ENCODE assay signal across 10 cellular contexts in the genomic region with DNA sequence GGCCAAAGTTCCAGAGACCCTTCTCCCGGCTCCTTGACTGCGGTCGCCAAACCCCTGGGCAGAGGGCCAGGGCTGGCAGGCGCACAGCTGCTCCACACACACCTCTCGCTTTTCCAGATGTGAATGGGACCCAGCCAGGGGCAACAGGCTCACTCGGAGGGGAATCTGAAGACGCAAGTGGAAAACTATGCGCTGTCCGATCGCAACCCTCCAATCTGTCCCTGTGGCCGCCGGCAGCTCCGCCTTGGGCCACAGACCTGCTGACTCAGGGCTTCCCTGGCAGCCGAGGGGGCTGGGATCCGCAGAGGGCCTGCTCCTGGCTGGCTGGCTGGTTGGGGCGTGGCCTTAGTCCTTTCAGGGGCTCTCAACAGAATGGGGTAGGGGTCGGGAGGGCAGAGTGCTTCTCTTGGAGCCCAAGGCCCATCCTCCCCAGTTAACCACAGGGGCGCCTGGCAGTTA. TPM values are rescaled to one million over a fixed set of nuclear protein-coding genes. Genes with fewer than 3 reads are reported as not detected.
DNase-seq lines count a peak whose midpoint lies in the region; ATAC-seq, FAIRE-seq and TF ChIP-seq lines count a peak whose summit lies in the region.
"Had no signal": no experiment of that assay in that cellular context is flagged by ENCODE, and none has a peak within 500 bp of the region (broad histone marks: within the 10 kb centered on the region; RNA-seq: fewer than 3 reads in every experiment).

No MANE protein-coding gene starts in this region.

- H3K4me1 ChIP-seq in astrocyte (ENCODE audit: insufficient read depth, low read length) (peaks cover 71% of the 10 kb centered on the region), iPS-15b (ENCODE audit: control insufficient read depth, insufficient read depth, low read length) (peaks cover 6% of the 10 kb centered on the region)

- FAIRE-seq in H54 (lab: Jason Lieb, UNC) (no peak), astrocyte (lab: Jason Lieb, UNC) (no peak)

- H4K20me1 ChIP-seq in astrocyte (ENCODE audit: insufficient read depth, low read length) = peaks cover 4% of the 10 kb centered on the region

- peaks cover 41% of the 10 kb centered on the region for H3K4me1 Mint-ChIP-seq in astrocyte (ENCODE audit: low read depth, unreplicated experiment)
- H3K4me1 Mint-ChIP-seq in stimulated activated effector memory CD8-positive, alpha-beta T cell treated with anti-CD3 and anti-CD28 coated beads, Interleukin-12 subunit alpha, Interleukin-12 subunit beta, amount 100 ng/mL, for 72 hours = peaks cover 42% of the 10 kb centered on the region

- no peak for TF ChIP-seq CTCF in astrocyte (IDR thresholded peaks at IDR 0.05; ENCODE audit: insufficient read depth, low read depth, low read length)

- H3K9ac ChIP-seq in astrocyte (ENCODE audit: low read length) (peak overlapping the region; percentile 43), iPS-15b (ENCODE audit: low read depth, low read length) (peak overlapping the region; percentile 37)

- no peaks in the 10 kb centered on the region for H3K36me3 Mint-ChIP-seq in astrocyte (ENCODE audit: low read depth, unreplicated experiment)
- peaks cover 10% of the 10 kb centered on the region for H3K36me3 Mint-ChIP-seq in stimulated activated effector memory CD8-positive, alpha-beta T cell treated with anti-CD3 and anti-CD28 coated beads, Interleukin-12 subunit alpha, Interleukin-12 subunit beta, amount 100 ng/mL, for 72 hours

- H3K36me3 ChIP-seq in astrocyte (ENCODE audit: insufficient read depth, low read length) (no peaks in the 10 kb centered on the region), iPS-15b (ENCODE audit: control insufficient read depth, insufficient read depth, low read length) (peaks cover 3% of the 10 kb centered on the region)

- no peak overlapping the region for H3K27ac Mint-ChIP-seq in astrocyte (ENCODE audit: unreplicated experiment)
- peak overlapping the region; percentile 17 for H3K27ac Mint-ChIP-seq in stimulated activated effector memory CD8-positive, alpha-beta T cell treated with anti-CD3 and anti-CD28 coated beads, Interleukin-12 subunit alpha, Interleukin-12 subunit beta, amount 100 ng/mL, for 72 hours

- peak overlapping the region; percentile 36 for H2AFZ ChIP-seq in astrocyte (ENCODE audit: low read depth, low read length)

- H3K4me2 ChIP-seq in astrocyte (ENCODE audit: low read length) = peak overlapping the region; percentile 76

- H3K27ac ChIP-seq in astrocyte (ENCODE audit: low read depth, low read length) = no peak overlapping the region

- H3K79me2 ChIP-seq in astrocyte (ENCODE audit: insufficient read depth, low read length) = no peaks in the 10 kb centered on the region

- H3K4me3 Mint-ChIP-seq in astrocyte (ENCODE audit: unreplicated experiment) = peak overlapping the region; percentile 40
- no peak overlapping the region for H3K4me3 Mint-ChIP-seq in stimulated activated effector memory CD8-positive, alpha-beta T cell treated with anti-CD3 and anti-CD28 coated beads, Interleukin-12 subunit alpha, Interleukin-12 subunit beta, amount 100 ng/mL, for 72 hours

- H3K4me3 ChIP-seq in astrocyte (ENCODE audit: insufficient read depth, low read depth, low read length) (peak overlapping the region; percentile 32), iPS-15b (ENCODE audit: low read depth, low read length) (no peak overlapping the region)

- peak; percentile 81 for DNase-seq in H54 (ENCODE audit: insufficient read length, low spot score)
- peak; percentile 81 for DNase-seq in astrocyte (ENCODE audit: low read depth)
- no peak for DNase-seq in stimulated activated effector memory CD8-positive, alpha-beta T cell treated with anti-CD3 and anti-CD28 coated beads, Interleukin-12 subunit alpha, Interleukin-12 subunit beta, amount 100 ng/mL, for 72 hours (ENCODE audit: low spot score in 2 of 2)
- no peak for DNase-seq in NCI-H1105 treated with DMSO at 0.1 percent for 48 hours (lab: John Stamatoyannopoulos, UW)

- peaks cover 2% of the 10 kb centered on the region for H3K9me3 Mint-ChIP-seq in astrocyte (ENCODE audit: unreplicated experiment)
- no peaks in the 10 kb centered on the region for H3K9me3 Mint-ChIP-seq in stimulated activated effector memory CD8-positive, alpha-beta T cell treated with anti-CD3 and anti-CD28 coated beads, Interleukin-12 subunit alpha, Interleukin-12 subunit beta, amount 100 ng/mL, for 72 hours

- ATAC-seq in stimulated activated effector memory CD8-positive, alpha-beta T cell treated with anti-CD3 and anti-CD28 coated beads, Interleukin-12 subunit alpha, Interleukin-12 subunit beta, amount 100 ng/mL, for 72 hours = no peak
- ATAC-seq in HG02852 (IDR thresholded peaks at IDR 0.05; ENCODE audit: unreplicated experiment) (no peak), GM18858 (IDR thresholded peaks at IDR 0.05; ENCODE audit: unreplicated experiment) (no peak), GM19463 (IDR thresholded peaks at IDR 0.05; ENCODE audit: unreplicated experiment) (no peak)
- ATAC-seq: Panc1 had no signal

- H3K27me3 ChIP-seq in astrocyte (ENCODE audit: insufficient read depth, low read length) = no peaks in the 10 kb centered on the region
- no peaks in the 10 kb centered on the region for H3K27me3 ChIP-seq in iPS-15b (ENCODE audit: control insufficient read depth, insufficient read depth, low read length)

- H3K27me3 Mint-ChIP-seq in astrocyte (ENCODE audit: low read depth, unreplicated experiment) = peaks cover 2% of the 10 kb centered on the region
- H3K27me3 Mint-ChIP-seq: brain had no signal

- no peak for TF ChIP-seq POLR2A in H54 (IDR thresholded peaks at IDR 0.05; ENCODE audit: low read depth, low read length)

- H3K9me3 ChIP-seq in astrocyte (ENCODE audit: insufficient read depth, low read depth, low read length) = no peaks in the 10 kb centered on the region
- no peaks in the 10 kb centered on the region for H3K9me3 ChIP-seq in iPS-15b (ENCODE audit: control insufficient read depth, insufficient read depth, low read length)

RNA-seq across cellular contexts. Expression of a gene that starts 54.0 kb away (rescaled TPM):
- 29.5 and 31.0 TPM in 2 replicates for total RNA-seq in astrocyte

Comparison
In these comparisons a context has a peak if more than half of its experiments do, and no peak if none do; other contexts are left out.
1. DNase-seq: peak in H54 (single experiment) and astrocyte (single experiment); none in stimulated activated effector memory CD8-positive, alpha-beta T cell treated with anti-CD3 and anti-CD28 coated beads, Interleukin-12 subunit alpha, Interleukin-12 subunit beta, amount 100 ng/mL, for 72 hours (0 of 2) and NCI-H1105 treated with DMSO at 0.1 percent for 48 hours (single experiment).